In the genomic region with DNA sequence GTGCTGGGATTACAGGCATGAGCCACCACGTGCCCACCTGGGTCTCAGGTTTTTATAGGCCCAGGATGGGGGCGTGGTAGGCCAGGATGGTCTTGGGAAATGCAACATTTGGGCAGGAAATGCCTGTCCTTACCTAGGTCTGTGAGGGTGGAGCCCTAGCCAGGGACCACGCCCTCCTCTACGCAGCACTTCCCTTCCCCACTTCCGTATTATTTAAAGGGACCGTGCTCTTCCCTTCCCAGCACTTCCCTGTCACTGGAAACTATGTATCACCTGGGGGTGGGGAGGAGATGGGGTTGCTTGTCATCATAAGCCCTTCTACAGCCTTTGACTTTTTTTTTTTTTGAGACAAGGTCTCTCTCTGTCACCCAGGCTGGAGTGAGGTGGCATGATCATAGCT, we compare ENCODE assay signal across 20 cellular contexts.
"Had no signal": no experiment of that assay in that cellular context is flagged by ENCODE, and none has a peak within 500 bp of the region (broad histone marks: within the 10 kb centered on the region; RNA-seq: fewer than 3 reads in every experiment).

No MANE protein-coding gene starts in this region.

- DNase-seq: effector CD4-positive, alpha-beta T cell; endodermal cell; foreskin melanocyte; natural killer cell; ovary; right cardiac atrium; stimulated activated CD4-positive, alpha-beta T cell treated with anti-CD3 and anti-CD28 coated beads, Interleukin-2, amount 100 ng/mL, for 48 hours; stimulated activated CD8-positive, alpha-beta memory T cell treated with anti-CD3 and anti-CD28 coated beads, Interleukin-4, amount 100 ng/mL, for 48 hours; tibial artery; upper lobe of left lung; uterus had no signal

- H3K27ac ChIP-seq: coronary artery, hepatocyte, ovary, upper lobe of left lung, uterus had no signal

- H3K4me2 ChIP-seq: hepatocyte, smooth muscle cell had no signal

- ATAC-seq: left lobe of liver; natural killer cell; right cardiac atrium; stimulated activated effector memory CD8-positive, alpha-beta T cell treated with anti-CD3 and anti-CD28 coated beads, Interleukin-12 subunit alpha, Interleukin-12 subunit beta, amount 100 ng/mL, for 72 hours had no signal

- FAIRE-seq: endothelial cell of umbilical vein had no signal

- H3K9me3 Mint-ChIP-seq: endodermal cell; natural killer cell; stimulated activated effector memory CD8-positive, alpha-beta T cell treated with anti-CD3 and anti-CD28 coated beads, Interleukin-12 subunit alpha, Interleukin-12 subunit beta, amount 100 ng/mL, for 72 hours; stimulated activated naive CD8-positive, alpha-beta T cell treated with anti-CD3 and anti-CD28 coated beads, Interleukin-15, Interleukin-2, amounts not matched to agents 100 ng/mL and 50 ng/mL, for 24 hours had no signal

- H3K27ac Mint-ChIP-seq: endodermal cell; mesothelial cell of epicardium; natural killer cell; stimulated activated effector memory CD8-positive, alpha-beta T cell treated with anti-CD3 and anti-CD28 coated beads, Interleukin-12 subunit alpha, Interleukin-12 subunit beta, amount 100 ng/mL, for 72 hours; stimulated activated naive CD8-positive, alpha-beta T cell treated with anti-CD3 and anti-CD28 coated beads, Interleukin-15, Interleukin-2, amounts not matched to agents 100 ng/mL and 50 ng/mL, for 24 hours had no signal

- H3K9me3 ChIP-seq: ovary, upper lobe of left lung, uterus had no signal

- H3K4me3 ChIP-seq: coronary artery, hepatocyte, ovary, smooth muscle cell, tibial artery, upper lobe of left lung, uterus had no signal

- H3K27me3 ChIP-seq: hepatocyte, ovary, tibial artery, upper lobe of left lung, uterus had no signal

- H3K4me1 Mint-ChIP-seq: mesothelial cell of epicardium; natural killer cell; neural crest cell; stimulated activated effector memory CD8-positive, alpha-beta T cell treated with anti-CD3 and anti-CD28 coated beads, Interleukin-12 subunit alpha, Interleukin-12 subunit beta, amount 100 ng/mL, for 72 hours had no signal

- H3K4me1 ChIP-seq: upper lobe of left lung, uterus had no signal

- H2AFZ ChIP-seq: hepatocyte had no signal

- H3K4me3 Mint-ChIP-seq: endodermal cell; mesothelial cell of epicardium; natural killer cell; neural crest cell; stimulated activated effector memory CD8-positive, alpha-beta T cell treated with anti-CD3 and anti-CD28 coated beads, Interleukin-12 subunit alpha, Interleukin-12 subunit beta, amount 100 ng/mL, for 72 hours; stimulated activated naive CD8-positive, alpha-beta T cell treated with anti-CD3 and anti-CD28 coated beads, Interleukin-15, Interleukin-2, amounts not matched to agents 100 ng/mL and 50 ng/mL, for 24 hours had no signal

- H3K36me3 ChIP-seq: ovary, tibial artery, upper lobe of left lung, uterus had no signal

- H3K79me2 ChIP-seq: hepatocyte had no signal

- H3K36me3 Mint-ChIP-seq: mesothelial cell of epicardium; natural killer cell; stimulated activated effector memory CD8-positive, alpha-beta T cell treated with anti-CD3 and anti-CD28 coated beads, Interleukin-12 subunit alpha, Interleukin-12 subunit beta, amount 100 ng/mL, for 72 hours had no signal
